8 cellular contexts compared by ENCODE assay signal in the genomic region with DNA sequence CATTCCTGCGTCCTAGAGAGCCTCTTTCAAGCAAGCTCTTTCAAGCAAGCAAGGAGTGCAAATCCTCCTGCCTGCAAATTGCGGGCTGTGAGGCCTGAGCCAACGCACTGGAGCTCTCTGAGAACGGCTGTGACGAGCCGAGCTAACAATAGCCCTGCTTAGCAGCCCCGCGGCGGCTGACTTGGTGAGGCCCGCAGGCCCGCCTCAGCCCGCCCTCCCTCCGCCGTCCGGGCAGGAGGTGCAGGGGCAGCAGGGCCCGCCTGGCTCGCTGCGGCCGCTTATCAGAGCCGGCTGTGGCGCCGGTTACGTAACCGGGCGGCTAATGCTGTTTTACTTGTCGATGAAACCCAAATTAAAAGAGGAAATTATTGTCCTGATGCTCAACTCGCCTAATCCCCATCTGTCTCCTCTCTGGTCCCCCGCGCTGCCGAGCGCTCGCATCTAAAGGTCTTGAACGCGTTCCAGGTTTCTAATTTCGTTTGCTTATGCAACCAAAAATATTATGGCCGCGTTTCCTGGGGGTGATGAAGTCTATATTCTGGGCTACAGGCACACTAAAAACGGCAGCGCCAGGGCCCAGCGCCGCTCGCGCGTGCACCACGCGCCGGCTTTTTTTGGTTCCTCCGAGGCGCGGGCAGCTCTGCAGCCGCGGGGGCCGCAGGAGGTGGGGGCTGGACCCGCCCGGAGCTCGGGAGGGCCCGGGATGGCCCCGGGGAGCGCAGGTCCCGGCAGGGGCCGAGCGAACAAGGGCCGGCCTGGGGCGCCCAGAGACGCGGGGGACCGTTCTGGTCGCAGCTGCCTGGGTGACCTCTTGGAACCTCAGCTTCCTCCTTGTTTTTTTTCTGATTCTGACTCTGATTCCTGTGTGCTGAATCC.
A peak's percentile ranks its signal among the peaks of the same experiment; 100 is the strongest.
DNase-seq lines count a peak whose midpoint lies in the region; ATAC-seq and TF ChIP-seq lines count a peak whose summit lies in the region.

No MANE protein-coding gene starts in this region.

- H3K27me3 ChIP-seq in dorsolateral prefrontal cortex = no peaks in the 10 kb centered on the region

- TF ChIP-seq CTCF in dorsolateral prefrontal cortex (IDR thresholded peaks at IDR 0.05 in 54 of 56, conservative IDR thresholded peaks at IDR 0.05 in 2 of 56; ENCODE audit: low read depth in 1 of 56, partially characterized antibody in 56 of 56) = peak in 17 of 56 donors; percentile 8 to 42 (median 17)

- peak; percentile 81 for DNase-seq in DMS79 treated with DMSO at 0.1 percent for 48 hours (lab: John Stamatoyannopoulos, UW)
- peak; percentile 69 for DNase-seq in NCI-H460 (ENCODE audit: extremely low read depth, low read depth)
- peak; percentile 53 for DNase-seq in activated CD4-positive, alpha-beta T cell treated with anti-CD3 and anti-CD28 coated beads for 48 hours
- DNase-seq in dorsolateral prefrontal cortex = peak; percentile 83 to 94 (median 92)
- DNase-seq in left lobe of liver (ENCODE audit: low spot score) = peak; percentile 88
- DNase-seq in stimulated activated CD4-positive, alpha-beta T cell treated with anti-CD3 and anti-CD28 coated beads, Interleukin-12 subunit alpha, Interleukin-12 subunit beta, amount 100 ng/mL, for 48 hours (ENCODE audit: low read depth in 2 of 3, low spot score in 1 of 3) = peak in 2 of 3 donors; percentile 20 to 27

- ATAC-seq in HG02885 (IDR thresholded peaks at IDR 0.05; ENCODE audit: poor library complexity, unreplicated experiment) = peak; percentile 69
- ATAC-seq in left lobe of liver = peak; percentile 79
- no peak for ATAC-seq in HG03196 (IDR thresholded peaks at IDR 0.05; ENCODE audit: unreplicated experiment)

- intact Hi-C loops in dorsolateral prefrontal cortex (cut with DNase I) = loop anchor here (1.0 to 5.0 kb wide), 2 partner anchors 65 to 224 kb away; a partner anchor contains a TSS

- H3K4me3 ChIP-seq in dorsolateral prefrontal cortex = peak overlapping the region; percentile 25 to 72 (median 53)

- H3K27ac ChIP-seq in dorsolateral prefrontal cortex = peak overlapping the region; percentile 96 to 100 (median 99)

Comparison
In these comparisons a context has a peak if more than half of its experiments do, and no peak if none do; other contexts are left out.
1. DNase-seq: peak in every context shown above with its lines; median percentile 92 in dorsolateral prefrontal cortex; 88 in left lobe of liver; 81 in DMS79 treated with DMSO at 0.1 percent for 48 hours; 69 in NCI-H460; 53 in activated CD4-positive, alpha-beta T cell treated with anti-CD3 and anti-CD28 coated beads for 48 hours; 24 in stimulated activated CD4-positive, alpha-beta T cell treated with anti-CD3 and anti-CD28 coated beads, Interleukin-12 subunit alpha, Interleukin-12 subunit beta, amount 100 ng/mL, for 48 hours.